ENCODE assay signal across 8 cellular contexts in the genomic region with DNA sequence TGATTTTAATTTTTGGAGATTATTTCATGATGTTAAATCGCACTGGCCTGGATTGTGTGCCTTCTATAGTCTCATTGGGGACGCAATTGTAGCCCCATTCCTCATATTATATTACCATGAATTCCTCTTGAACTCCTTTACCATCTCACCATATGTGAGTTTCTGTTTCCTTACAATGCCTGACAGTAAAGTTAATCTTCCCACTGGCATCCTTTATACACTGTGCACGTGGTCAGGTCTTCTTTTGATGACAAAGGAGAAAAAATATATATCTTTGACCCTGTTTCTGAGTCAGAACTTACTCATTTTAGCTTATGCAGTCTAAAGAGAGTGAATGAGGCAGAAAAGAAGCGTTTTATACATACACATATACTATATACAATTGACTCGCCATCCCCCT. TPM values are rescaled to one million over a fixed set of nuclear protein-coding genes. Genes with fewer than 3 reads are reported as not detected.
DNase-seq lines count a peak whose midpoint lies in the region; ATAC-seq, FAIRE-seq and TF ChIP-seq lines count a peak whose summit lies in the region.

No MANE protein-coding gene starts in this region.

- H3K27ac ChIP-seq in CD8-positive, alpha-beta memory T cell (ENCODE audit: low read depth, low read length) = no peak overlapping the region
- no peak overlapping the region for H3K27ac ChIP-seq in Karpas-422 (ENCODE audit: low read length)

- no peaks in the 10 kb centered on the region for H3K36me3 ChIP-seq in CD8-positive, alpha-beta memory T cell (ENCODE audit: insufficient read depth, low read length)
- no peaks in the 10 kb centered on the region for H3K36me3 ChIP-seq in Karpas-422 (ENCODE audit: insufficient read depth, low read length)

- 0 out of 2 replicates have a peak, but pooled peaks cover 6% of the 10 kb centered on the region for H4K20me1 ChIP-seq in Karpas-422 (ENCODE audit: insufficient read depth, low read depth, low read length)

- no peak for TF ChIP-seq POLR2A in GM12892 (IDR thresholded peaks at IDR 0.05; ENCODE audit: low read depth, low read length)

- H3K4me2 ChIP-seq in Karpas-422 (ENCODE audit: low read depth, low read length, poor library complexity, severe bottlenecking) = peak overlapping the region; percentile 91

- H3K9me3 Mint-ChIP-seq in CD8-positive, alpha-beta memory T cell = no peaks in the 10 kb centered on the region
- no peaks in the 10 kb centered on the region for H3K9me3 Mint-ChIP-seq in natural killer cell

- H3K4me3 Mint-ChIP-seq in CD8-positive, alpha-beta memory T cell = peak overlapping the region; percentile 86 to 97 (median 93)
- peak overlapping the region; percentile 91 for H3K4me3 Mint-ChIP-seq in natural killer cell

- ATAC-seq in natural killer cell (no peak), GM18873 (IDR thresholded peaks at IDR 0.05; ENCODE audit: low FRiP score, unreplicated experiment) (no peak), GM18517 (IDR thresholded peaks at IDR 0.05; ENCODE audit: unreplicated experiment) (no peak), HG02763 (IDR thresholded peaks at IDR 0.05; ENCODE audit: unreplicated experiment) (no peak)

- peak overlapping the region; percentile 100 for H2AFZ ChIP-seq in Karpas-422 (ENCODE audit: low read length)

- CTCF ChIA-PET in CD8-positive, alpha-beta memory T cell (lab: Charles Lee) = interaction anchor here (0.7 kb wide), 1 partner anchor 10 kb away, joined by 3 read pairs; no protein-coding TSS in a partner anchor

- DNase-seq in CD8-positive, alpha-beta memory T cell = no peak
- no peak for DNase-seq in Karpas-422
- DNase-seq in cerebellar cortex (ENCODE audit: low spot score) = peak; percentile 29
- DNase-seq in natural killer cell = no peak
- DNase-seq in GM12892 (ENCODE audit: insufficient read length) = no peak

- H3K27me3 Mint-ChIP-seq in CD8-positive, alpha-beta memory T cell = peaks cover 0 to 1% of the 10 kb centered on the region in 2 donors
- no peaks in the 10 kb centered on the region for H3K27me3 Mint-ChIP-seq in natural killer cell (ENCODE audit: low read depth in 2 of 2)

- no peaks in the 10 kb centered on the region for H3K9me3 ChIP-seq in CD8-positive, alpha-beta memory T cell (ENCODE audit: low read length)
- no peaks in the 10 kb centered on the region for H3K9me3 ChIP-seq in Karpas-422 (ENCODE audit: low read length)

- H3K4me1 Mint-ChIP-seq in CD8-positive, alpha-beta memory T cell = peaks cover 28 to 40% (median 38%) of the 10 kb centered on the region in 3 donors
- peaks cover 19 to 26% of the 10 kb centered on the region in 2 donors for H3K4me1 Mint-ChIP-seq in natural killer cell

- H3K36me3 Mint-ChIP-seq in CD8-positive, alpha-beta memory T cell = peaks cover 0 to 10% (median 0%) of the 10 kb centered on the region in 3 donors
- no peaks in the 10 kb centered on the region for H3K36me3 Mint-ChIP-seq in natural killer cell

- FAIRE-seq in GM12892 (lab: Jason Lieb, UNC) = no peak

- intact Hi-C loops in natural killer cell (cut with micrococcal nuclease) = loop anchor here (5.0 kb wide), 1 partner anchor 137 kb away; a partner anchor contains a TSS

- peak overlapping the region; percentile 71 for H3K4me3 ChIP-seq in CD8-positive, alpha-beta memory T cell (ENCODE audit: low read length)
- H3K4me3 ChIP-seq in Karpas-422 (ENCODE audit: low read length) = peak overlapping the region; percentile 80

- POLR2A ChIA-PET in CD8-positive, alpha-beta memory T cell (lab: Charles Lee) = interaction anchor here (0.6 kb wide), 1 partner anchor 145 kb away, joined by 4 read pairs; no protein-coding TSS in a partner anchor

- peaks cover 39% of the 10 kb centered on the region for H3K79me2 ChIP-seq in Karpas-422 (ENCODE audit: low read length)

- H3K9ac ChIP-seq in Karpas-422 (ENCODE audit: low read length) = peak overlapping the region; percentile 96

- peaks cover 8% of the 10 kb centered on the region for H3K4me1 ChIP-seq in CD8-positive, alpha-beta memory T cell (ENCODE audit: insufficient read depth, low read length)
- peaks cover 24% of the 10 kb centered on the region for H3K4me1 ChIP-seq in Karpas-422 (ENCODE audit: low read length)

- H3K9me2 ChIP-seq in Karpas-422 (replicated peaks; ENCODE audit: insufficient read depth, low read length) = no peaks in the 10 kb centered on the region

- no peaks in the 10 kb centered on the region for H3K27me3 ChIP-seq in CD8-positive, alpha-beta memory T cell (ENCODE audit: insufficient read depth, low read length, poor library complexity, severe bottlenecking)
- H3K27me3 ChIP-seq in Karpas-422 (ENCODE audit: low read length) = no peaks in the 10 kb centered on the region

- peak overlapping the region in 7 of 8 donors; percentile 53 to 97 (median 89) for H3K27ac Mint-ChIP-seq in CD8-positive, alpha-beta memory T cell
- H3K27ac Mint-ChIP-seq in natural killer cell = peak overlapping the region; percentile 72 to 84

- TF ChIP-seq CTCF in natural killer cell (IDR thresholded peaks at IDR 0.05) = no peak

RNA-seq across cellular contexts. Expression of a gene that starts 0.8 kb away (rescaled TPM):
- total RNA-seq in CD8-positive, alpha-beta memory T cell = 1 to 10 TPM; 6.7 to 7.2 TPM
- 1.4 TPM for polyA plus RNA-seq in CD8-positive, alpha-beta memory T cell
- 11.3 and 14.3 TPM in 2 replicates for total RNA-seq in Karpas-422 (2014; rRNA removed; shearing (Covaris generic); ENCODE audit: low replicate concordance)
- total RNA-seq in natural killer cell = 10 to 100 TPM; 11.1 to 16.3 (median 12.9) TPM
- polyA plus RNA-seq in GM12892 (2012; ENCODE audit: missing spikeins) = 2.7 TPM
